Comparison of ENCODE assay signal across 24 cellular contexts in genomic region chr2:17583646-17584045, GRCh38. TPM values are rescaled to one million over a fixed set of nuclear protein-coding genes. Genes with fewer than 3 reads are reported as not detected.
"Had no signal": no experiment of that assay in that cellular context is flagged by ENCODE, and none has a peak within 500 bp of the region (broad histone marks: within the 10 kb centered on the region; RNA-seq: fewer than 3 reads in every experiment).

No MANE protein-coding gene starts in this region.

- H3K27me3 Mint-ChIP-seq: activated naive CD4-positive, alpha-beta T cell treated with anti-CD3 and anti-CD28 coated beads, Interleukin-2, amount 10 ng/mL, durations not matched to agents 7 days and 5 days; activated naive CD8-positive, alpha-beta T cell treated with anti-CD3 and anti-CD28 coated beads, Interleukin-2, amount 50 U/mL, for 24 hours had no signal

- H3K4me3 Mint-ChIP-seq: activated CD8-positive, alpha-beta T cell treated with anti-CD3 and anti-CD28 coated beads, Interleukin-2, amount 10 ng/mL, durations not matched to agents 7 days and 5 days; activated naive CD4-positive, alpha-beta T cell treated with anti-CD3 and anti-CD28 coated beads, Interleukin-2, amount 10 ng/mL, durations not matched to agents 7 days and 5 days; activated naive CD8-positive, alpha-beta T cell treated with anti-CD3 and anti-CD28 coated beads, Interleukin-2, amount 50 U/mL, for 24 hours; activated T-cell treated with anti-CD3 and anti-CD28 coated beads, Interleukin-2, amount 50 U/mL, for 24 hours; naive B cell; neural crest cell had no signal

- H3K27me3 ChIP-seq: brain microvascular endothelial cell, upper lobe of right lung had no signal

- H3K27ac ChIP-seq: brain microvascular endothelial cell, upper lobe of right lung had no signal

- H3K4me3 ChIP-seq: upper lobe of right lung had no signal

- H3K4me1 ChIP-seq: upper lobe of right lung had no signal

- H3K36me3 Mint-ChIP-seq: activated naive CD4-positive, alpha-beta T cell treated with anti-CD3 and anti-CD28 coated beads, Interleukin-2, amount 10 ng/mL, durations not matched to agents 7 days and 5 days; naive B cell had no signal

- H3K9me3 ChIP-seq: upper lobe of right lung had no signal

- DNase-seq: activated CD4-positive, alpha-beta T cell treated with anti-CD3 and anti-CD28 coated beads for 48 hours; activated CD4-positive, CD25-positive, alpha-beta regulatory T cell; activated CD8-positive, alpha-beta T cell treated with anti-CD3 and anti-CD28 coated beads, Interleukin-2, amount 10 ng/mL, durations not matched to agents 7 days and 5 days; activated naive CD4-positive, alpha-beta T cell treated with anti-CD3 and anti-CD28 coated beads, Interleukin-2, amount 10 ng/mL, durations not matched to agents 7 days and 5 days; activated naive CD8-positive, alpha-beta T cell treated with anti-CD3 and anti-CD28 coated beads, Interleukin-2, amount 50 U/mL, for 24 hours; activated T-cell treated with anti-CD3 and anti-CD28 coated beads, Interleukin-2, amount 50 U/mL, for 24 hours; anterior cingulate cortex; hippocampal formation; left colon; naive B cell; retina; stimulated activated CD4-positive, alpha-beta T cell treated with anti-CD3 and anti-CD28 coated beads, Interleukin-12 subunit alpha, Interleukin-12 subunit beta, amount 100 ng/mL, for 4 hours; stimulated activated CD4-positive, alpha-beta T cell treated with anti-CD3 and anti-CD28 coated beads, Interleukin-1b, Interleukin-23, amount 100 ng/mL, for 48 hours; stimulated activated CD8-positive, alpha-beta memory T cell treated with anti-CD3 and anti-CD28 coated beads, Interleukin-4, amount 100 ng/mL, for 48 hours; stimulated activated naive CD4-positive, alpha-beta T cell; T-helper 1 cell; T-helper 9 cell; upper lobe of right lung had no signal

- ATAC-seq: activated CD8-positive, alpha-beta T cell treated with anti-CD3 and anti-CD28 coated beads, Interleukin-2, amount 10 ng/mL, durations not matched to agents 7 days and 5 days; activated naive CD8-positive, alpha-beta T cell treated with anti-CD3 and anti-CD28 coated beads, Interleukin-2, amount 50 U/mL, for 24 hours; left colon; upper lobe of right lung had no signal

- H3K9me3 Mint-ChIP-seq: activated naive CD4-positive, alpha-beta T cell treated with anti-CD3 and anti-CD28 coated beads, Interleukin-2, amount 10 ng/mL, durations not matched to agents 7 days and 5 days; activated naive CD8-positive, alpha-beta T cell treated with anti-CD3 and anti-CD28 coated beads, Interleukin-2, amount 50 U/mL, for 24 hours; activated T-cell treated with anti-CD3 and anti-CD28 coated beads, Interleukin-2, amount 50 U/mL, for 24 hours; naive B cell; neural crest cell had no signal

- H3K27ac Mint-ChIP-seq: activated CD8-positive, alpha-beta T cell treated with anti-CD3 and anti-CD28 coated beads, Interleukin-2, amount 10 ng/mL, durations not matched to agents 7 days and 5 days; activated naive CD4-positive, alpha-beta T cell treated with anti-CD3 and anti-CD28 coated beads, Interleukin-2, amount 10 ng/mL, durations not matched to agents 7 days and 5 days; activated naive CD8-positive, alpha-beta T cell treated with anti-CD3 and anti-CD28 coated beads, Interleukin-2, amount 50 U/mL, for 24 hours; activated T-cell treated with anti-CD3 and anti-CD28 coated beads, Interleukin-2, amount 50 U/mL, for 24 hours had no signal

- H3K4me1 Mint-ChIP-seq: activated naive CD8-positive, alpha-beta T cell treated with anti-CD3 and anti-CD28 coated beads, Interleukin-2, amount 50 U/mL, for 24 hours; naive B cell had no signal

RNA-seq across cellular contexts. Expression of gene VSNL1, which starts 43.1 kb away (rescaled TPM):
- total RNA-seq: activated CD8-positive, alpha-beta T cell treated with anti-CD3 and anti-CD28 coated beads, Interleukin-2, amount 10 ng/mL, durations not matched to agents 7 days and 5 days; dermis microvascular lymphatic vessel endothelial cell; epithelial cell of proximal tubule; mononuclear cell; posterior vena cava had no signal
